15 cellular contexts compared by ENCODE assay signal in the genomic region with DNA sequence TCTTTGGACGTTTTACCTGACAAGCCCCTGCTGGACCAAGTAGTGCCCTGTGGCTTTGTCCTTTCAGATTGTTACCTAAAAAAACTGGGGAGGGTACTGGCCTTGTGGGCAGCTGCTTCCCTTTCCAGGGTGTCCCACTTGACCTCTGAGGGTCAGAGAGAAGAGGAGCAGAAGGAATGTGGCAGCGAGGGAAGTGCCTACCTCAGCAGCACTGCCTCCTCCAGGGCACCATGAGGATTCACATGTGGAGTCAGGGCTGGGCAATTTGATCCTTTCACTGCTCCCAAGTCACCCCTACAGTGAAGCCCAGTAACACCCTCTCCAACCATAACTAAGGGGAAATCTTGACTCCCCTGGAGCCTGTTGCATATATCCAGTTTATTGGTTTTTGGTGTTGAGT.
DNase-seq lines count a peak whose midpoint lies in the region; ATAC-seq and TF ChIP-seq lines count a peak whose summit lies in the region.
"Had no signal": no experiment of that assay in that cellular context is flagged by ENCODE, and none has a peak within 500 bp of the region (broad histone marks: within the 10 kb centered on the region; RNA-seq: fewer than 3 reads in every experiment).

No MANE protein-coding gene starts in this region.

- H3K27ac ChIP-seq in GM23248: no peak overlapping the region
- no peak overlapping the region for H3K27ac ChIP-seq in endodermal cell (ENCODE audit: low read depth, low read length)
- H3K27ac ChIP-seq: VCaP had no signal

- H3K4me1 ChIP-seq in GM23248 (ENCODE audit: insufficient read depth): no peaks in the 10 kb centered on the region
- no peaks in the 10 kb centered on the region for H3K4me1 ChIP-seq in endodermal cell (ENCODE audit: control insufficient read depth, insufficient read depth, low read length)

- H3K9me2 ChIP-seq in GM23248 (ENCODE audit: insufficient read depth): no peaks in the 10 kb centered on the region

- peaks cover 93% of the 10 kb centered on the region for H3F3A ChIP-seq in GM23248 (ENCODE audit: insufficient read depth)

- H3K9ac ChIP-seq in GM23248 (no peak overlapping the region), endodermal cell (ENCODE audit: extremely low read depth, low read length, poor library complexity, severe bottlenecking) (no peak overlapping the region)

- H3K27ac Mint-ChIP-seq in endodermal cell: peak overlapping the region; percentile 85
- H3K27ac Mint-ChIP-seq in neural crest cell (ENCODE audit: unreplicated experiment): peak overlapping the region; percentile 76
- H3K27ac Mint-ChIP-seq: activated naive CD8-positive, alpha-beta T cell treated with anti-CD3 and anti-CD28 coated beads for 36 hours; naive B cell had no signal

- no peak overlapping the region for H3K4me2 ChIP-seq in GM23248 (ENCODE audit: unreplicated experiment)

- peaks cover 8% of the 10 kb centered on the region for H3K79me2 ChIP-seq in GM23248 (ENCODE audit: insufficient read depth)

- no peaks in the 10 kb centered on the region for H3K9me3 ChIP-seq in GM23248 (ENCODE audit: low read depth)
- H3K9me3 ChIP-seq in endodermal cell (ENCODE audit: control insufficient read depth, low read length): no peaks in the 10 kb centered on the region

- H3K27me3 ChIP-seq in GM23248 (replicated peaks; ENCODE audit: insufficient read depth) (no peaks in the 10 kb centered on the region), endodermal cell (ENCODE audit: control insufficient read depth, insufficient read depth, low read length, poor library complexity, severe bottlenecking) (no peaks in the 10 kb centered on the region)

- 78 to 81% methylated on average over 2 of the region's 2 CpGs for WGBS in GM23248 (ENCODE audit: low coverage in 1 of 2, low lambda C conversion rate in 2 of 2, missing lambda C conversion rate in 2 of 2), 2 experiments
- 50% methylated on average over 2 of the region's 2 CpGs; no CpG with 5 or more reads in 1 of the 2 experiments for WGBS in endodermal cell (ENCODE audit: insufficient coverage in 1 of 2, insufficient read length in 1 of 2), 2 experiments

- H3K4me3 ChIP-seq in GM23248 (no peak overlapping the region), endodermal cell (ENCODE audit: low read length) (no peak overlapping the region)

- H3K4me3 Mint-ChIP-seq in endodermal cell (no peak overlapping the region), neural crest cell (no peak overlapping the region)
- H3K4me3 Mint-ChIP-seq: activated naive CD8-positive, alpha-beta T cell treated with anti-CD3 and anti-CD28 coated beads for 36 hours; CD8-positive, alpha-beta memory T cell had no signal

- peak; percentile 45 for DNase-seq in GM23248
- peak; percentile 62 for DNase-seq in OCI-M1 (lab: John Stamatoyannopoulos, UW)
- peak; percentile 84 for DNase-seq in endodermal cell
- DNase-seq in neural crest cell (ENCODE audit: low read depth, low spot score): no peak
- DNase-seq in D341Med (ENCODE audit: low spot score): no peak
- no peak for DNase-seq in medulla oblongata (ENCODE audit: extremely low spot score)
- DNase-seq in occipital lobe (lab: John Stamatoyannopoulos, UW): no peak
- DNase-seq: activated CD8-positive, alpha-beta memory T cell treated with anti-CD3 and anti-CD28 coated beads, Interleukin-2, amount 50 U/mL, for 4 hours; activated naive CD8-positive, alpha-beta T cell treated with anti-CD3 and anti-CD28 coated beads for 36 hours; CD8-positive, alpha-beta memory T cell; naive B cell; NCI-H1092 treated with DMSO at 0.1 percent for 48 hours; Right ventricle myocardium superior had no signal

- no peaks in the 10 kb centered on the region; the same call in 1 of the 2 replicates for H4K20me1 ChIP-seq in GM23248 (ENCODE audit: insufficient read depth)

- H3K36me3 Mint-ChIP-seq in endodermal cell (ENCODE audit: low read depth) (peaks cover 36% of the 10 kb centered on the region), neural crest cell (ENCODE audit: low read depth) (peaks cover 16% of the 10 kb centered on the region)

- H3K9me3 Mint-ChIP-seq in endodermal cell: no peaks in the 10 kb centered on the region
- H3K9me3 Mint-ChIP-seq in neural crest cell: no peaks in the 10 kb centered on the region
- H3K9me3 Mint-ChIP-seq: activated naive CD8-positive, alpha-beta T cell treated with anti-CD3 and anti-CD28 coated beads for 36 hours; CD8-positive, alpha-beta memory T cell; naive B cell had no signal

- peaks cover 40% of the 10 kb centered on the region for H3K36me3 ChIP-seq in GM23248 (ENCODE audit: low read depth)
- peaks cover 30% of the 10 kb centered on the region for H3K36me3 ChIP-seq in endodermal cell (ENCODE audit: control insufficient read depth, insufficient read depth, low read length)

- in situ Hi-C loops in GM23248 (cut with MboI): no loop called here

- TF ChIP-seq CTCF in endodermal cell (conservative IDR thresholded peaks at IDR 0.05): peak; percentile 69
- no peak for TF ChIP-seq CTCF in neural crest cell (conservative IDR thresholded peaks at IDR 0.05)

- no peak for ATAC-seq in GM19463 (IDR thresholded peaks at IDR 0.05; ENCODE audit: unreplicated experiment)

- H3K27me3 Mint-ChIP-seq in endodermal cell (ENCODE audit: insufficient read depth): no peaks in the 10 kb centered on the region
- no peaks in the 10 kb centered on the region for H3K27me3 Mint-ChIP-seq in neural crest cell (ENCODE audit: low read depth)
- H3K27me3 Mint-ChIP-seq: activated naive CD8-positive, alpha-beta T cell treated with anti-CD3 and anti-CD28 coated beads for 36 hours; CD8-positive, alpha-beta memory T cell; naive B cell had no signal

- H2AFZ ChIP-seq in GM23248: no peak overlapping the region

- H3K4me1 Mint-ChIP-seq in endodermal cell (peaks cover 6% of the 10 kb centered on the region), neural crest cell (peaks cover 9% of the 10 kb centered on the region)

Comparison
In these comparisons a context has a peak if more than half of its experiments do, and no peak if none do; other contexts are left out.
1. DNase-seq: peak in GM23248 (single experiment), OCI-M1 (single experiment) and endodermal cell (single experiment); none in neural crest cell (single experiment), D341Med (single experiment), medulla oblongata (single experiment) and occipital lobe (single experiment).